11 cellular contexts compared by ENCODE assay signal in genomic region chr7:1725199-1725701, GRCh38. TPM values are rescaled to one million over a fixed set of nuclear protein-coding genes. Genes with fewer than 3 reads are reported as not detected.
DNase-seq lines count a peak whose midpoint lies in the region; ATAC-seq, FAIRE-seq and TF ChIP-seq lines count a peak whose summit lies in the region.
"Had no signal": no experiment of that assay in that cellular context is flagged by ENCODE, and none has a peak within 500 bp of the region (broad histone marks: within the 10 kb centered on the region; RNA-seq: fewer than 3 reads in every experiment).

No MANE protein-coding gene starts in this region.

- no peaks in the 10 kb centered on the region for H3K27me3 ChIP-seq in astrocyte (ENCODE audit: insufficient read depth, low read length)

- H3K27ac Mint-ChIP-seq in astrocyte (ENCODE audit: unreplicated experiment), result no peak overlapping the region
- H3K27ac Mint-ChIP-seq: activated naive CD8-positive, alpha-beta T cell treated with anti-CD3 and anti-CD28 coated beads for 36 hours; CD4-positive, alpha-beta T cell had no signal

- intact Hi-C loops in left colon (cut with DNase I, micrococcal nuclease), result no loop called here

- H3K79me2 ChIP-seq in astrocyte (ENCODE audit: insufficient read depth, low read length), result no peaks in the 10 kb centered on the region

- H3K27me3 Mint-ChIP-seq in astrocyte (ENCODE audit: low read depth, unreplicated experiment), result peaks cover 11% of the 10 kb centered on the region
- H3K27me3 Mint-ChIP-seq: activated naive CD8-positive, alpha-beta T cell treated with anti-CD3 and anti-CD28 coated beads for 36 hours; CD4-positive, alpha-beta T cell had no signal

- peaks cover 5% of the 10 kb centered on the region for H3K9me3 Mint-ChIP-seq in astrocyte (ENCODE audit: unreplicated experiment)
- H3K9me3 Mint-ChIP-seq: CD4-positive, alpha-beta T cell had no signal

- ATAC-seq in left colon (peak; percentile 83), HG03039 (IDR thresholded peaks at IDR 0.05; ENCODE audit: unreplicated experiment) (no peak), HG02623 (IDR thresholded peaks at IDR 0.05; ENCODE audit: unreplicated experiment) (no peak)

- no peak overlapping the region for H3K4me3 ChIP-seq in astrocyte (ENCODE audit: insufficient read depth, low read depth, low read length)
- H3K4me3 ChIP-seq: esophagus muscularis mucosa had no signal

- H3K4me1 Mint-ChIP-seq in astrocyte (ENCODE audit: low read depth, unreplicated experiment), result peaks cover 3% of the 10 kb centered on the region
- H3K4me1 Mint-ChIP-seq: activated naive CD8-positive, alpha-beta T cell treated with anti-CD3 and anti-CD28 coated beads for 36 hours had no signal

- TF ChIP-seq CTCF in astrocyte (IDR thresholded peaks at IDR 0.05; ENCODE audit: insufficient read depth, low read depth, low read length), result no peak

- H3K9me3 ChIP-seq in astrocyte (ENCODE audit: insufficient read depth, low read depth, low read length), result peaks cover 9% of the 10 kb centered on the region

- no peak overlapping the region for H3K4me3 Mint-ChIP-seq in astrocyte (ENCODE audit: unreplicated experiment)
- H3K4me3 Mint-ChIP-seq: activated naive CD8-positive, alpha-beta T cell treated with anti-CD3 and anti-CD28 coated beads for 36 hours; CD4-positive, alpha-beta T cell had no signal

- peaks cover 21% of the 10 kb centered on the region for H3K36me3 Mint-ChIP-seq in astrocyte (ENCODE audit: low read depth, unreplicated experiment)

- no peaks in the 10 kb centered on the region for H3K36me3 ChIP-seq in astrocyte (ENCODE audit: insufficient read depth, low read length)

- H4K20me1 ChIP-seq in astrocyte (ENCODE audit: insufficient read depth, low read length), result no peaks in the 10 kb centered on the region

- H2AFZ ChIP-seq in astrocyte (ENCODE audit: low read depth, low read length), result no peak overlapping the region

- DNase-seq in DMS153 treated with DMSO at 0.1 percent for 48 hours (lab: John Stamatoyannopoulos, UW; ENCODE audit: unreplicated experiment) (peak; percentile 93), NCI-H2081 (lab: John Stamatoyannopoulos, UW) (peak; percentile 82 to 87), astrocyte (ENCODE audit: low read depth) (peak; percentile 49), left colon (peak; percentile 34 to 43), GM19239 (ENCODE audit: insufficient read length, low spot score) (no peak), hippocampal formation (lab: John Stamatoyannopoulos, UW) (no peak)
- DNase-seq: activated naive CD8-positive, alpha-beta T cell treated with anti-CD3 and anti-CD28 coated beads for 36 hours; CD4-positive, alpha-beta T cell had no signal

- H3K4me1 ChIP-seq in astrocyte (ENCODE audit: insufficient read depth, low read length), result no peaks in the 10 kb centered on the region

- no peak overlapping the region for H3K4me2 ChIP-seq in astrocyte (ENCODE audit: low read length)

- H3K9ac ChIP-seq in astrocyte (ENCODE audit: low read length), result no peak overlapping the region

- H3K27ac ChIP-seq in astrocyte (ENCODE audit: low read depth, low read length), result no peak overlapping the region
- H3K27ac ChIP-seq: esophagus muscularis mucosa had no signal

- no peak for FAIRE-seq in astrocyte (lab: Jason Lieb, UNC)
- no peak for FAIRE-seq in GM19239 (lab: Jason Lieb, UNC)

RNA-seq across cellular contexts. Expression of gene ELFN1, which starts 55.2 kb away (rescaled TPM):
- total RNA-seq in astrocyte (18.0 and 19.7 TPM in 2 replicates), left colon (under 1 TPM; 0.25 to 0.46 TPM)
- total RNA-seq: CD4-positive, alpha-beta T cell had no signal

Comparison
In these comparisons a context has a peak if more than half of its experiments do, and no peak if none do; other contexts are left out.
1. DNase-seq: peak in DMS153 treated with DMSO at 0.1 percent for 48 hours (single experiment), NCI-H2081 (2 of 2), astrocyte (single experiment) and left colon (2 of 2); none in GM19239 (single experiment) and hippocampal formation (0 of 2).
2. RNA of gene ELFN1, which starts 55.2 kb away (total RNA-seq): 18.0 to 19.7 TPM in astrocyte; 0.25 to 0.46 TPM in left colon; every median in the first group is over 10 times any median in the second.